In genomic region chr2:9071032-9071431, GRCh38 we compare ENCODE assay signal across 11 cellular contexts.
DNase-seq lines count a peak whose midpoint lies in the region; ATAC-seq and TF ChIP-seq lines count a peak whose summit lies in the region.
"Had no signal": no experiment of that assay in that cellular context is flagged by ENCODE, and none has a peak within 500 bp of the region (broad histone marks: within the 10 kb centered on the region; RNA-seq: fewer than 3 reads in every experiment).

No MANE protein-coding gene starts in this region.

- peak overlapping the region; percentile 7 for H3K27ac Mint-ChIP-seq in osteocyte (ENCODE audit: unreplicated experiment)

- TF ChIP-seq CTCF in IMR-90 (conservative IDR thresholded peaks at IDR 0.05; ENCODE audit: low read depth, low read length) (no peak), choroid plexus epithelial cell (conservative IDR thresholded peaks at IDR 0.05; ENCODE audit: low read depth, low read length) (no peak), osteocyte (IDR thresholded peaks at IDR 0.05) (no peak)

- H2BK120ac ChIP-seq in IMR-90 (ENCODE audit: low read depth, low read length), result peak overlapping the region; percentile 58

- H3K9ac ChIP-seq in IMR-90 (ENCODE audit: low read depth, low read length), result no peak overlapping the region
- H3K9ac ChIP-seq: parathyroid adenoma had no signal

- H3K4me3 ChIP-seq in IMR-90 (ENCODE audit: insufficient read depth, low read depth, low read length) (no peak overlapping the region), choroid plexus epithelial cell (ENCODE audit: low read depth, low read length) (no peak overlapping the region)

- CTCF ChIA-PET in IMR-90 (lab: Yijun Ruan, JAX), result interaction anchor here (0.7 kb wide), 1 partner anchor 8 kb away, joined by 3 read pairs; no protein-coding TSS in a partner anchor

- ATAC-seq in IMR-90 (ENCODE audit: low read depth) (peak; percentile 46), HG02981 (IDR thresholded peaks at IDR 0.05; ENCODE audit: unreplicated experiment) (no peak), GM19328 (IDR thresholded peaks at IDR 0.05; ENCODE audit: unreplicated experiment) (no peak), HG03457 (IDR thresholded peaks at IDR 0.05; ENCODE audit: unreplicated experiment) (no peak)

- no peaks in the 10 kb centered on the region for H3K79me1 ChIP-seq in IMR-90 (ENCODE audit: low read depth in 1 of 2, low read length in 2 of 2)

- H2BK15ac ChIP-seq in IMR-90 (ENCODE audit: low read depth, low read length), result no peak overlapping the region; the same call in 2 of the 3 replicates

- H3K9me3 ChIP-seq in IMR-90 (ENCODE audit: control insufficient read depth, insufficient read depth, low read length), result peaks cover 5% of the 10 kb centered on the region

- H3K36me3 Mint-ChIP-seq in osteocyte (ENCODE audit: unreplicated experiment), result no peaks in the 10 kb centered on the region

- peak overlapping the region in 1 of 2 experiments; percentile 18; a peak in 1 of 4 replicates for H4K8ac ChIP-seq in IMR-90 (ENCODE audit: low read depth in 2 of 2, low read length in 2 of 2)

- TF ChIP-seq RAD21 in IMR-90 (IDR thresholded peaks at IDR 0.05; ENCODE audit: low read length), result no peak

- peaks cover 20% of the 10 kb centered on the region for H3K9me3 Mint-ChIP-seq in osteocyte (ENCODE audit: unreplicated experiment)

- no peaks in the 10 kb centered on the region for H3K27me3 Mint-ChIP-seq in osteocyte (ENCODE audit: unreplicated experiment)

- peaks cover 11% of the 10 kb centered on the region; the same call in 1 of the 2 replicates for H3K9me1 ChIP-seq in IMR-90 (ENCODE audit: insufficient read depth, low read length)

- H3K4me2 ChIP-seq in IMR-90 (ENCODE audit: low read depth, low read length), result no peak overlapping the region

- no peak overlapping the region for H3K18ac ChIP-seq in IMR-90 (ENCODE audit: low read depth, low read length)

- no peaks in the 10 kb centered on the region for H4K20me1 ChIP-seq in IMR-90 (ENCODE audit: insufficient read depth, low read length)

- peak overlapping the region; percentile 61 for H2BK5ac ChIP-seq in IMR-90 (ENCODE audit: low read depth, low read length, poor library complexity, severe bottlenecking)

- H3K14ac ChIP-seq in IMR-90 (replicated peaks; ENCODE audit: low read depth, low read length), result no peak overlapping the region

- peak overlapping the region; percentile 29 for H2AK5ac ChIP-seq in IMR-90 (ENCODE audit: low read depth, low read length)

- no peak overlapping the region for H3K27ac ChIP-seq in IMR-90 (ENCODE audit: insufficient read depth, low read length)
- H3K27ac ChIP-seq: parathyroid adenoma had no signal

- no peak overlapping the region for H3K4ac ChIP-seq in IMR-90 (ENCODE audit: low read depth, low read length)

- peak overlapping the region; percentile 34 for H2AK9ac ChIP-seq in IMR-90 (replicated peaks; ENCODE audit: low read depth, low read length, poor library complexity)

- peaks cover 12% of the 10 kb centered on the region for H3K4me1 ChIP-seq in IMR-90 (ENCODE audit: control insufficient read depth, insufficient read depth, low read length)

- DNase-seq in NCI-H345 (lab: John Stamatoyannopoulos, UW), result peak; percentile 27
- no peak for DNase-seq in NCI-H345 treated with DMSO at 0.1 percent for 48 hours (lab: John Stamatoyannopoulos, UW; ENCODE audit: unreplicated experiment)
- DNase-seq in IMR-90, result peak; percentile 89
- DNase-seq in choroid plexus epithelial cell (ENCODE audit: low read depth), result peak; percentile 67
- no peak for DNase-seq in osteocyte (ENCODE audit: extremely low spot score, unreplicated experiment)
- DNase-seq: amygdala, NCI-H1105 had no signal

- WGBS in IMR-90 (ENCODE audit: extremely low coverage in 2 of 2, insufficient read length in 1 of 2), 2 experiments, result 50% methylated on average over 2 of the region's 5 CpGs; no CpG with 5 or more reads in 1 of the 2 experiments

- peak overlapping the region; percentile 70 for H2AFZ ChIP-seq in IMR-90 (replicated peaks; ENCODE audit: low read length, poor library complexity)
- H2AFZ ChIP-seq: parathyroid adenoma had no signal

- H3K23ac ChIP-seq in IMR-90 (ENCODE audit: low read depth, low read length), result no peak overlapping the region

- peaks cover 17% of the 10 kb centered on the region for H3K4me1 Mint-ChIP-seq in osteocyte (ENCODE audit: unreplicated experiment)

- no peaks in the 10 kb centered on the region for H3K27me3 ChIP-seq in IMR-90 (ENCODE audit: control insufficient read depth, insufficient read depth, low read length)

- no peak for TF ChIP-seq POLR2A in IMR-90 (IDR thresholded peaks at IDR 0.05; ENCODE audit: low read depth, low read length)

- BruUV-seq in IMR-90 (replicated peaks; lab: Mats Ljungman, UMichigan), result no TSS peak

- H2BK20ac ChIP-seq in IMR-90 (ENCODE audit: low read depth, low read length), result peak overlapping the region; percentile 39

- in situ Hi-C loops in IMR-90 (cut with MboI; ENCODE audit: low sequenced_read_pairs), result no loop called here

- H3K36me3 ChIP-seq in IMR-90 (ENCODE audit: control insufficient read depth, insufficient read depth, low read length), result no peaks in the 10 kb centered on the region

- H4K5ac ChIP-seq in IMR-90 (ENCODE audit: low read depth, low read length), result no peak overlapping the region

- dilution Hi-C loops in IMR-90 (cut with HindIII; ENCODE audit: low sequenced_read_pairs, unreplicated experiment), result no loop called here

- no peak overlapping the region for H3K56ac ChIP-seq in IMR-90 (ENCODE audit: extremely low read depth, insufficient read depth, low read length)

- H4K91ac ChIP-seq in IMR-90 (ENCODE audit: insufficient read depth, low read depth, low read length), result no peak overlapping the region

- POLR2A ChIA-PET in IMR-90 (lab: Charles Lee; ENCODE audit: unreplicated experiment), result no interaction called here

- intact Hi-C loops in IMR-90 (cut with micrococcal nuclease), result no loop called here

- no peak overlapping the region for H3K4me3 Mint-ChIP-seq in osteocyte (ENCODE audit: unreplicated experiment)

TF ChIP-seq in IMR-90, 13 proteins besides CTCF, POLR2A, EP300 and RAD21:
- TF ChIP-seq MAFK (IDR thresholded peaks at IDR 0.05; ENCODE audit: low read depth, low read length), result no peak
- no peak for TF ChIP-seq MXI1 (IDR thresholded peaks at IDR 0.05; ENCODE audit: borderline replicate concordance, low read depth, low read length)
- peak; percentile 77 for TF ChIP-seq BHLHE40 (IDR thresholded peaks at IDR 0.05; ENCODE audit: low read depth, low read length)
- peak; percentile 89 for TF ChIP-seq USF2 (IDR thresholded peaks at IDR 0.05; ENCODE audit: low read depth, low read length)
- TF ChIP-seq FOS (IDR thresholded peaks at IDR 0.05; ENCODE audit: low read depth, low read length), result peak; percentile 73

Comparison
In these comparisons a context has a peak if more than half of its experiments do, and no peak if none do; other contexts are left out.
1. DNase-seq: peak in NCI-H345 (single experiment), IMR-90 (single experiment) and choroid plexus epithelial cell (single experiment); none in NCI-H345 treated with DMSO at 0.1 percent for 48 hours (single experiment) and osteocyte (single experiment).